Comparison of ENCODE assay signal across 8 cellular contexts in genomic region chr1:202810615-202811295, GRCh38. TPM values are rescaled to one million over a fixed set of nuclear protein-coding genes. Genes with fewer than 3 reads are reported as not detected.
DNase-seq lines count a peak whose midpoint lies in the region; ATAC-seq and TF ChIP-seq lines count a peak whose summit lies in the region.

PCAT6 (plus strand) TSS chr1:202810954.

- H2AFZ ChIP-seq in GM23248: peak within 1 kb of the TSS; percentile 92

- DNase-seq in DMS79 treated with DMSO at 0.1 percent for 48 hours (lab: John Stamatoyannopoulos, UW): peak; percentile 93
- peak; percentile 99 for DNase-seq in GM23248
- DNase-seq in LNCaP clone FGC (ENCODE audit: low read depth): peak; percentile 88
- peak; percentile 97 for DNase-seq in RWPE1 (ENCODE audit: low spot score)
- DNase-seq in activated T-helper 9 cell treated with anti-CD3 and anti-CD28 coated beads, Interleukin-2, amount 50 U/mL, for 16 hours (ENCODE audit: low read depth): peak; percentile 80
- peak; percentile 96 for DNase-seq in fibroblast of pulmonary artery (ENCODE audit: low read depth)
- peak; percentile 96 for DNase-seq in natural killer cell treated with Interleukin-12 subunit alpha and Interleukin-12 subunit beta and Interleukin-15 and Interleukin-18, amount 100 ng/mL, for 72 hours (ENCODE audit: low spot score)
- DNase-seq in stimulated activated naive CD4-positive, alpha-beta T cell (lab: John Stamatoyannopoulos, UW): peak; percentile 66 to 85 (median 79)

- WGBS in GM23248 (ENCODE audit: low coverage in 1 of 2, low lambda C conversion rate in 2 of 2, missing lambda C conversion rate in 2 of 2), 2 experiments: 0 to 6% methylated on average over 35 to 53 of the region's 53 CpGs

- H3K9ac ChIP-seq in GM23248: peak within 1 kb of the TSS; percentile 89

- peak within 1 kb of the TSS; percentile 89 for H3K4me3 Mint-ChIP-seq in natural killer cell treated with Interleukin-12 subunit alpha and Interleukin-12 subunit beta and Interleukin-15 and Interleukin-18, amount 100 ng/mL, for 72 hours

- peaks cover 0 to under 1% of the 10 kb centered on the region in 2 donors for H3K27me3 Mint-ChIP-seq in natural killer cell treated with Interleukin-12 subunit alpha and Interleukin-12 subunit beta and Interleukin-15 and Interleukin-18, amount 100 ng/mL, for 72 hours

- ATAC-seq in natural killer cell treated with Interleukin-12 subunit alpha and Interleukin-12 subunit beta and Interleukin-15 and Interleukin-18, amount 100 ng/mL, for 72 hours: peak; percentile 90 to 93

- H3F3A ChIP-seq in GM23248 (ENCODE audit: insufficient read depth): peaks cover 18% of the 10 kb centered on the region

- H3K27me3 ChIP-seq in GM23248 (replicated peaks; ENCODE audit: insufficient read depth): no peaks in the 10 kb centered on the region

- H3K4me2 ChIP-seq in GM23248 (ENCODE audit: unreplicated experiment): peak within 1 kb of the TSS; percentile 87

- no peaks in the 10 kb centered on the region for H3K9me3 Mint-ChIP-seq in natural killer cell treated with Interleukin-12 subunit alpha and Interleukin-12 subunit beta and Interleukin-15 and Interleukin-18, amount 100 ng/mL, for 72 hours

- H3K4me3 ChIP-seq in GM23248 (peak within 1 kb of the TSS; percentile 81), LNCaP clone FGC (ENCODE audit: low read depth, low read length) (peak within 1 kb of the TSS; percentile 71), fibroblast of pulmonary artery (replicated peaks; ENCODE audit: low read depth, low read length) (peak within 1 kb of the TSS; percentile 69)

- no peak for TF ChIP-seq CTCF in LNCaP clone FGC (IDR thresholded peaks at IDR 0.05; ENCODE audit: control insufficient read depth, extremely low read depth, insufficient read depth)
- TF ChIP-seq CTCF in RWPE1 (conservative IDR thresholded peaks at IDR 0.05; ENCODE audit: low read depth): no peak
- TF ChIP-seq CTCF in fibroblast of pulmonary artery (IDR thresholded peaks at IDR 0.05; ENCODE audit: low read length, missing control alignments): no peak

- CTCF ChIA-PET in RWPE1 (lab: Yijun Ruan, JAX): interaction anchor here (1.0 kb wide), 1 partner anchor 46 kb away, joined by 3 read pairs; no protein-coding TSS in a partner anchor

- H3K4me1 Mint-ChIP-seq in natural killer cell treated with Interleukin-12 subunit alpha and Interleukin-12 subunit beta and Interleukin-15 and Interleukin-18, amount 100 ng/mL, for 72 hours (ENCODE audit: low read depth in 2 of 2): peaks cover 35 to 37% of the 10 kb centered on the region in 2 donors

- H3K9me2 ChIP-seq in GM23248 (ENCODE audit: insufficient read depth): no peaks in the 10 kb centered on the region

- in situ Hi-C loops in GM23248 (cut with MboI): no loop called here

- H3K27ac Mint-ChIP-seq in natural killer cell treated with Interleukin-12 subunit alpha and Interleukin-12 subunit beta and Interleukin-15 and Interleukin-18, amount 100 ng/mL, for 72 hours: peak within 1 kb of the TSS; percentile 80 to 89

- peaks cover 4% of the 10 kb centered on the region; the same call in 1 of the 2 replicates for H4K20me1 ChIP-seq in GM23248 (ENCODE audit: insufficient read depth)

- no peaks in the 10 kb centered on the region for H3K36me3 Mint-ChIP-seq in natural killer cell treated with Interleukin-12 subunit alpha and Interleukin-12 subunit beta and Interleukin-15 and Interleukin-18, amount 100 ng/mL, for 72 hours

- H3K9me3 ChIP-seq in GM23248 (ENCODE audit: low read depth): no peaks in the 10 kb centered on the region

- peaks cover 18% of the 10 kb centered on the region for H3K4me1 ChIP-seq in GM23248 (ENCODE audit: insufficient read depth)

- POLR2A ChIA-PET in RWPE1 (lab: Yijun Ruan, JAX; ENCODE audit: low non-redundant PET): interaction anchor here (1.0 to 1.1 kb wide), 4 partner anchors 10 to 78 kb away, joined by 3 to 4 read pairs (median 4); partner anchors contain the start of gene RABIF

- H3K79me2 ChIP-seq in GM23248 (ENCODE audit: insufficient read depth): peaks cover 22% of the 10 kb centered on the region

- no peaks in the 10 kb centered on the region for H3K36me3 ChIP-seq in GM23248 (ENCODE audit: low read depth)

- peak within 1 kb of the TSS; percentile 82 for H3K27ac ChIP-seq in GM23248
- H3K27ac ChIP-seq in RWPE1: peak within 1 kb of the TSS; percentile 55

RNA-seq across cellular contexts. Expression of gene PCAT6, which starts in this region (rescaled TPM):
- not detected in 2 replicates for total RNA-seq in GM23248 (2014; rRNA removed; shearing (Covaris generic))
- 9.4 and 13.9 TPM in 2 replicates for polyA plus RNA-seq in GM23248 (2016; fragmentation: Nextera tagmentation; extraction: Ambion mirVana)
- 1 to 10 TPM; 1.0 to 1.4 TPM for total RNA-seq in natural killer cell treated with Interleukin-12 subunit alpha and Interleukin-12 subunit beta and Interleukin-15 and Interleukin-18, amount 100 ng/mL, for 72 hours

Comparison
In these comparisons a context has a peak if more than half of its experiments do, and no peak if none do; other contexts are left out.
1. Peak in every context shown above with its lines: DNase-seq, ATAC-seq, H3K4me3 ChIP-seq and H3K27ac ChIP-seq.